ENCODE assay signal across 7 cellular contexts in the genomic region with DNA sequence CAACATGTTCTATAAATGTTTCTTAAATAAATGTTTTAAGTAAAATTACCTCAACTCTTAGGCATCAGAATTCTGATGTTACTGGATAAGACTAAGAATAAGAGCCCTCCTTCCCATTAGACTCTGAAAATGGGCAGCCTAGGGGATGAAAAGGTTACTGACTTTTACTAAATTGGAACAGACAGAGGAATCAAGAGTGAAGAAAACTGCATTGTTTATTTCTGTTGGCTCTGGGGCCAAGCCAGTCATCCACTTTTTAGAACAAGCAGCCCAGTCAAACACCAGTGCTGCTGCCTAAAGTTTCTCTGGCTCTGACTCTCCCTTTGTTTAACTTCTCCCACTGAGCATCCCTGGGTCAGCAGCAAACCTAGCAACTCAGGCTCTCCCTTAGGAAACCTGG.
A peak's percentile ranks its signal among the peaks of the same experiment; 100 is the strongest.
DNase-seq lines count a peak whose midpoint lies in the region; TF ChIP-seq lines count a peak whose summit lies in the region.
"Not testable (repeated sequence)": the region's sequence is repeated elsewhere in the genome, so short reads cannot be mapped to it uniquely, and the experiment has no call there.

No MANE protein-coding gene starts in this region.

- H3K4me3 ChIP-seq in choroid plexus epithelial cell (ENCODE audit: low read depth, low read length) = not testable (repeated sequence)

- DNase-seq in Ammon's horn (ENCODE audit: low spot score) (peak; percentile 15), H4 (ENCODE audit: low spot score) (peak; percentile 1), choroid plexus epithelial cell (ENCODE audit: low read depth) (peak; percentile 0), globus pallidus (ENCODE audit: low spot score) (peak; percentile 70), middle frontal gyrus (ENCODE audit: extremely low spot score, low spot score) (peak; percentile 5), putamen (ENCODE audit: low spot score) (peak; percentile 43), superior temporal gyrus (ENCODE audit: extremely low spot score) (peak; percentile 47)

- not testable (repeated sequence) for TF ChIP-seq CTCF in choroid plexus epithelial cell (conservative IDR thresholded peaks at IDR 0.05; ENCODE audit: low read depth, low read length)

Comparison
In these comparisons a context has a peak if more than half of its experiments do, and no peak if none do; other contexts are left out.
1. DNase-seq: peak in every context shown above with its lines; median percentile 70 in globus pallidus; 47 in superior temporal gyrus; 43 in putamen; 15 in Ammon's horn; 5 in middle frontal gyrus; 1 in H4; 0 in choroid plexus epithelial cell.